Comparison of ENCODE assay signal across 8 cellular contexts in the genomic region with DNA sequence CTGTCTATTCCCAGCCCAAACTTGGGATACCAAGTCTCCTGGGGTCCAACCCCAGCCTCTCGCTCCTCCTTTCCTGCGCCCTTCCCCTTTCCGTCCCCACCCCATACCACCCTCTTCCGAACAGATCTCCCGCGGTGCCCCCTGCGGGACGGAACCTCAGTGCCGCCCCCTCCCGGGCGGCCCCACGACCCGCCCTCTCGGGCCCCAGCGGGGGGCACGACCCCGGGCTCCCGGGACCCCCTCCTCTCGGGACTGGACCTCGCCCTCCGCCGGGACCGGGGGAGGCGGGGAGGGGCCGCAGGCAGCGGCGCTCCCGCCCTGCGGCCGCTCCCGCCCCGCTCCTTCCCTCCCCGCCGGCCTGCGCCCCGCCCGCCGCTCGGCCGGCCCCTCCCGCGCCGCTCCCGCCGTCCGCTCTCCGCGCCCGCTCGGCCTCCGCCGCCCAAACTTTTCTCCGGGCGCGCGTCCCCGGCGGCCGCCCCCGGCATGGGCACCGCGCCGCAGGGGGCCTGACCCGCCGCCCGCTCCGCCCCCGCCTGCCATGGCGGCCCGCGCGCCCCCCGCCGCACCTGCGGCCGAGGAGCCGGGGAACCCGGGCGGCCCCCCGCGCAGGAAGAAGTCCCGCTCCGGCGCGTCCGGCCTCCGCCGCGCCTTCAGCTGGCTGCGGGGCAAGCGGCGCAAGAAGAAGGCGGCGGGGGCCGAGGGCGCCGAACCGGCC. TPM values are rescaled to one million over a fixed set of nuclear protein-coding genes. Genes with fewer than 3 reads are reported as not detected.
DNase-seq lines count a peak whose midpoint lies in the region; ATAC-seq and TF ChIP-seq lines count a peak whose summit lies in the region.

No MANE protein-coding gene starts in this region.

- no peaks in the 10 kb centered on the region for H3K36me3 Mint-ChIP-seq in activated CD4-positive, alpha-beta T cell treated with anti-CD3 and anti-CD28 coated beads, Interleukin-2, amount 10 ng/mL, durations not matched to agents 7 days and 5 days (ENCODE audit: low read depth)
- no peaks in the 10 kb centered on the region for H3K36me3 Mint-ChIP-seq in nephron progenitor cell (ENCODE audit: low read depth)

- WGBS in esophagus squamous epithelium, 2 donors: 0 to 2% methylated on average over 3 to 11 of the region's 98 CpGs

- POLR2A ChIA-PET in activated CD4-positive, alpha-beta T cell treated with anti-CD3 and anti-CD28 coated beads, Interleukin-2, amount 10 ng/mL, durations not matched to agents 7 days and 5 days (lab: Charles Lee): no interaction called here

- no peak overlapping the region for H3K27ac Mint-ChIP-seq in activated CD4-positive, alpha-beta T cell treated with anti-CD3 and anti-CD28 coated beads, Interleukin-2, amount 10 ng/mL, durations not matched to agents 7 days and 5 days
- H3K27ac Mint-ChIP-seq in nephron progenitor cell: no peak overlapping the region

- peak in 5 of 6 experiments; percentile 19 to 51 (median 33) for TF ChIP-seq CTCF in esophagus squamous epithelium (IDR thresholded peaks at IDR 0.05)
- peak; percentile 8 for TF ChIP-seq CTCF in nephron progenitor cell (IDR thresholded peaks at IDR 0.05)

- no peaks in the 10 kb centered on the region; the same call in 1 of the 2 replicates for H3K9me3 ChIP-seq in SJSA1 (replicated peaks)
- H3K9me3 ChIP-seq in esophagus squamous epithelium: no peaks in the 10 kb centered on the region

- CTCF ChIA-PET in activated CD4-positive, alpha-beta T cell treated with anti-CD3 and anti-CD28 coated beads, Interleukin-2, amount 10 ng/mL, durations not matched to agents 7 days and 5 days (lab: Charles Lee): interaction anchor here (0.5 to 1.3 kb wide), 2 partner anchors 20 to 340 kb away, joined by 3 read pairs; no protein-coding TSS in a partner anchor

- peaks cover 41% of the 10 kb centered on the region for H3K27me3 Mint-ChIP-seq in activated CD4-positive, alpha-beta T cell treated with anti-CD3 and anti-CD28 coated beads, Interleukin-2, amount 10 ng/mL, durations not matched to agents 7 days and 5 days
- peaks cover 2% of the 10 kb centered on the region for H3K27me3 Mint-ChIP-seq in nephron progenitor cell (ENCODE audit: low read depth, poor library complexity)

- no peak for ATAC-seq in HG02588 (IDR thresholded peaks at IDR 0.05; ENCODE audit: unreplicated experiment)

- intact Hi-C loops in esophagus squamous epithelium (cut with DNase I): no loop called here

- no peaks in the 10 kb centered on the region for H3K4me1 Mint-ChIP-seq in activated CD4-positive, alpha-beta T cell treated with anti-CD3 and anti-CD28 coated beads, Interleukin-2, amount 10 ng/mL, durations not matched to agents 7 days and 5 days
- peaks cover 44% of the 10 kb centered on the region for H3K4me1 Mint-ChIP-seq in nephron progenitor cell

- H3K27ac ChIP-seq in SJSA1: peak overlapping the region; percentile 59
- peak overlapping the region; percentile 90 to 100 (median 94) for H3K27ac ChIP-seq in esophagus squamous epithelium

- H3K27me3 ChIP-seq in SJSA1 (replicated peaks) (no peaks in the 10 kb centered on the region), esophagus squamous epithelium (no peaks in the 10 kb centered on the region)

- TF ChIP-seq POLR2A in esophagus squamous epithelium (IDR thresholded peaks at IDR 0.05): no peak

- H3K36me3 ChIP-seq in SJSA1: peaks cover 29% of the 10 kb centered on the region
- H3K36me3 ChIP-seq in esophagus squamous epithelium: peaks cover 0 to 5% (median 0%) of the 10 kb centered on the region in 3 donors

- H3K4me1 ChIP-seq in SJSA1 (replicated peaks) (peaks cover 40% of the 10 kb centered on the region), esophagus squamous epithelium (peaks cover 8 to 75% (median 35%) of the 10 kb centered on the region in 3 donors)

- H3K4me3 ChIP-seq in SJSA1: peak overlapping the region; percentile 93
- peak overlapping the region; percentile 74 to 98 (median 84) for H3K4me3 ChIP-seq in esophagus squamous epithelium

- no peaks in the 10 kb centered on the region for H3K9me3 Mint-ChIP-seq in activated CD4-positive, alpha-beta T cell treated with anti-CD3 and anti-CD28 coated beads, Interleukin-2, amount 10 ng/mL, durations not matched to agents 7 days and 5 days
- no peaks in the 10 kb centered on the region for H3K9me3 Mint-ChIP-seq in nephron progenitor cell

- H3K4me3 Mint-ChIP-seq in activated CD4-positive, alpha-beta T cell treated with anti-CD3 and anti-CD28 coated beads, Interleukin-2, amount 10 ng/mL, durations not matched to agents 7 days and 5 days: peak overlapping the region; percentile 62
- peak overlapping the region; percentile 84 for H3K4me3 Mint-ChIP-seq in nephron progenitor cell

- no peak for DNase-seq in activated CD4-positive, alpha-beta T cell treated with anti-CD3 and anti-CD28 coated beads, Interleukin-2, amount 10 ng/mL, durations not matched to agents 7 days and 5 days
- no peak for DNase-seq in activated CD4-positive, alpha-beta T cell treated with anti-CD3 and anti-CD28 coated beads, Interleukin-2, amount 50 U/mL, for 1 hour
- no peak for DNase-seq in SJSA1 (ENCODE audit: low read depth in 1 of 2, low spot score in 2 of 2)
- no peak for DNase-seq in esophagus squamous epithelium (lab: John Stamatoyannopoulos, UW)
- DNase-seq in nephron progenitor cell: peak; percentile 62
- DNase-seq in SHP77 (lab: John Stamatoyannopoulos, UW): no peak
- no peak for DNase-seq in NCI-H1048 (lab: John Stamatoyannopoulos, UW)

RNA-seq across cellular contexts. Expression of gene SYNC, which starts 39.0 kb away (rescaled TPM):
- not detected for total RNA-seq in activated CD4-positive, alpha-beta T cell treated with anti-CD3 and anti-CD28 coated beads, Interleukin-2, amount 10 ng/mL, durations not matched to agents 7 days and 5 days
- total RNA-seq in SJSA1 (2014; rRNA removed; shearing (Covaris generic)): 167 and 209 TPM in 2 replicates
- 10 to 100 TPM in 2 of 4 donors, 1 to 10 TPM in 2; 2.9 to 31.7 (median 9.1) TPM for total RNA-seq in esophagus squamous epithelium
